In genomic region chr4:39365360-39365759, GRCh38 we compare ENCODE assay signal across 8 cellular contexts. TPM values are rescaled to one million over a fixed set of nuclear protein-coding genes. Genes with fewer than 3 reads are reported as not detected.
A peak's percentile ranks its signal among the peaks of the same experiment; 100 is the strongest.
DNase-seq lines count a peak whose midpoint lies in the region; ATAC-seq and TF ChIP-seq lines count a peak whose summit lies in the region.

No MANE protein-coding gene starts in this region.

- peak; percentile 5 for ATAC-seq in HG03565 (IDR thresholded peaks at IDR 0.05; ENCODE audit: unreplicated experiment)

- POLR2A ChIA-PET in AG04450 (lab: Yijun Ruan, JAX), result interaction anchor here (0.6 kb wide), 1 partner anchor 423 kb away, joined by 3 read pairs; no protein-coding TSS in a partner anchor
- POLR2A ChIA-PET in MCF 10A (lab: Yijun Ruan, JAX), result interaction anchor here (0.7 to 5.8 kb wide), 15 partner anchors 11 to 333 kb away, joined by 3 to 105 read pairs (median 4); partner anchors contain the start of genes LIAS, RPL9, SMIM14 and UBE2K

- DNase-seq in AG04450 (ENCODE audit: low read depth, low spot score) (no peak), MCF 10A (ENCODE audit: unreplicated experiment) (no peak), NCI-H146 (lab: John Stamatoyannopoulos, UW) (no peak), NCI-H526 (lab: John Stamatoyannopoulos, UW) (no peak), NCI-H146 treated with DMSO at 0.1 percent for 48 hours (lab: John Stamatoyannopoulos, UW; ENCODE audit: unreplicated experiment) (no peak)
- no peak for DNase-seq in NK-92 treated with Interleukin-12 subunit alpha and Interleukin-12 subunit beta, amount 100 ng/mL, for 24 hours (lab: John Stamatoyannopoulos, UW)

- H3K4me1 Mint-ChIP-seq in MCF 10A (ENCODE audit: insufficient read depth, unreplicated experiment), result peaks cover 28% of the 10 kb centered on the region

- H3K9me3 Mint-ChIP-seq in MCF 10A (ENCODE audit: unreplicated experiment), result no peaks in the 10 kb centered on the region

- intact Hi-C loops in MCF 10A (cut with micrococcal nuclease), result no loop called here

- no peak overlapping the region for H3K27ac ChIP-seq in AG04450 (ENCODE audit: low read depth, low read length)

- no TSS peak for BruUV-seq in MCF 10A (replicated peaks; lab: Mats Ljungman, UMichigan)

- H3K27ac Mint-ChIP-seq in MCF 10A (ENCODE audit: low read depth, unreplicated experiment), result peak overlapping the region; percentile 91

- H3K4me3 ChIP-seq in AG04450 (ENCODE audit: low read depth, low read length) (peak overlapping the region; percentile 94), mucosa of stomach (ENCODE audit: low read length) (peak overlapping the region; percentile 81)

- H3K27me3 ChIP-seq in AG04450 (ENCODE audit: control insufficient read depth, insufficient read depth, low read length) (no peaks in the 10 kb centered on the region), mucosa of stomach (ENCODE audit: control insufficient read depth, insufficient read depth, low read length) (no peaks in the 10 kb centered on the region)

- peak overlapping the region; percentile 91 for H3K9ac ChIP-seq in mucosa of stomach (ENCODE audit: low read length)

- H3K4me3 Mint-ChIP-seq in MCF 10A (ENCODE audit: unreplicated experiment), result peak overlapping the region; percentile 91

- TF ChIP-seq CTCF in AG04450 (IDR thresholded peaks at IDR 0.05; ENCODE audit: low read depth, low read length) (no peak), MCF 10A (IDR thresholded peaks at IDR 0.05; ENCODE audit: unreplicated experiment) (no peak)

- CTCF ChIA-PET in AG04450 (lab: Charles Lee) (interaction anchor here (0.6 to 0.7 kb wide), 2 partner anchors 184 to 335 kb away, joined by 4 to 10 read pairs; no protein-coding TSS in a partner anchor), MCF 10A (lab: Yijun Ruan, JAX) (interaction anchor here (0.7 to 1.7 kb wide), 3 partner anchors 9 to 305 kb away, joined by 3 to 6 read pairs (median 3); no protein-coding TSS in a partner anchor)

- H3K36me3 Mint-ChIP-seq in MCF 10A (ENCODE audit: insufficient read depth, unreplicated experiment), result peaks cover 16% of the 10 kb centered on the region

- no peaks in the 10 kb centered on the region for H3K27me3 Mint-ChIP-seq in MCF 10A (ENCODE audit: insufficient read depth, unreplicated experiment)

- H3K4me1 ChIP-seq in mucosa of stomach (ENCODE audit: control insufficient read depth, insufficient read depth, low read length), result no peaks in the 10 kb centered on the region

- H3K9me3 ChIP-seq in AG04450 (ENCODE audit: control insufficient read depth, insufficient read depth, low read length) (peaks cover 4% of the 10 kb centered on the region; the same call in 1 of the 2 replicates), mucosa of stomach (ENCODE audit: control insufficient read depth, low read length) (no peaks in the 10 kb centered on the region)

- H3K36me3 ChIP-seq in mucosa of stomach (ENCODE audit: control insufficient read depth, insufficient read depth, low read length), result no peaks in the 10 kb centered on the region

RNA-seq across cellular contexts. Expression of gene RFC1, which starts 0.8 kb away (rescaled TPM):
- 25.2 and 35.7 TPM in 2 replicates for polyA plus RNA-seq in AG04450 (2011; rRNA removed)
- 33.0 and 50.1 TPM in 2 replicates for polyA minus RNA-seq in AG04450 (2011; rRNA and poly(A)+ RNA removed)
- 84.7 and 99.5 TPM in 2 replicates for total RNA-seq in MCF 10A (2022)

RNA-seq across cellular contexts. Expression of gene KLB, which starts 41.4 kb away (rescaled TPM):
- not detected in 2 replicates for polyA plus RNA-seq in AG04450 (2011; rRNA removed)
- polyA minus RNA-seq in AG04450 (2011; rRNA and poly(A)+ RNA removed), result not detected in 2 replicates
- not detected in 2 replicates for total RNA-seq in MCF 10A (2022)
